In the genomic region with DNA sequence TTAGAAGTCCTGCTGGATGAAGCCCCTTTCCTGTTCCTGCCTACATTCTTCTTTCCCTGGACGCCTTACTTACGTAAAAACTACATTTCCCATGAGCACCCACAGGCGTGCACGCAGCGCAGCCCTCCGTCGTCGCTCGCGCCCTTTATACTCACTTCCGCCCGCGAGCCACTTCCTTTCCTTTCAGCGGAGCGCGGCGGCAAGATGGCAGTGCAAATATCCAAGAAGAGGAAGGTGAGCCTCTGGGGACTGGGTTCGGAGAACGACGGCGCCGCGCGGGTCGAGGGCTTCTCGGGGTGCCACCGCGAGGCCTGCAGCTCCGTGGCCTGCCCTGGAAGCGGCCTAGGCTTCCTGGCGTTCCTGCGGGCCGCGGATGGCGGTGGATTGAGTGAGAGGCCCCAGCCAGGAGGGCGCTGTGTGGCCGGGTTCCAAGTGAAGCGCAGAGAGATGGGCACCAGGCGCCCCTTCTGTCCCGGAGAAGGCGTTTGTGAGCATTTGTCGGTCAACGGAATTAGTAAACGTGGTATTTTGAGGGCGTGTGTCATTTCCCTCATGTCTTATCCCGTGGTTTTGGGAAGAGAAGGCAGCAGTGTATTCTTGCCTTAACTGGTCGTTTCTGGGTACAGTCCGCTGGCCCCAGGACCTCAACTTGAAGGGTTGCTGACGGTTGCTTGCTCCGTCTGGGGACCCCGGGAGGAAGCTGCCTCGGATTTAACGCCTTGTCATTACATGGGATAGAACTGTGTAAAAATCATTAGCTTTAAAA, we compare ENCODE assay signal across 1 cellular context.
A peak's percentile ranks its signal among the peaks of the same experiment; 100 is the strongest.
TF ChIP-seq lines count a peak whose summit lies in the region.

A gene (plus strand): TSS at position 175 of the 766 bp plus-strand sequence. CDS start 30 bp downstream, at position 205.

TF ChIP-seq in HepG2, 621 proteins besides CTCF, POLR2A, EP300 and RAD21 (continued from another document and continues in another):
- TF ChIP-seq, protein P1, sequence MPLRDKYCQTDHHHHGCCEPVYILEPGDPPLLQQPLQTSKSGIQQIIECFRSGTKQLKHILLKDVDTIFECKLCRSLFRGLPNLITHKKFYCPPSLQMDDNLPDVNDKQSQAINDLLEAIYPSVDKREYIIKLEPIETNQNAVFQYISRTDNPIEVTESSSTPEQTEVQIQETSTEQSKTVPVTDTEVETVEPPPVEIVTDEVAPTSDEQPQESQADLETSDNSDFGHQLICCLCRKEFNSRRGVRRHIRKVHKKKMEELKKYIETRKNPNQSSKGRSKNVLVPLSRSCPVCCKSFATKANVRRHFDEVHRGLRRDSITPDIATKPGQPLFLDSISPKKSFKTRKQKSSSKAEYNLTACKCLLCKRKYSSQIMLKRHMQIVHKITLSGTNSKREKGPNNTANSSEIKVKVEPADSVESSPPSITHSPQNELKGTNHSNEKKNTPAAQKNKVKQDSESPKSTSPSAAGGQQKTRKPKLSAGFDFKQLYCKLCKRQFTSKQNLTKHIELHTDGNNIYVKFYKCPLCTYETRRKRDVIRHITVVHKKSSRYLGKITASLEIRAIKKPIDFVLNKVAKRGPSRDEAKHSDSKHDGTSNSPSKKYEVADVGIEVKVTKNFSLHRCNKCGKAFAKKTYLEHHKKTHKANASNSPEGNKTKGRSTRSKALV (CRISPR knock-in tag; IDR thresholded peaks at IDR 0.05), result 0 out of 2 replicates have a peak, but pooled peaks have one; percentile 20
- TF ChIP-seq ZFP90 (CRISPR knock-in tag; IDR thresholded peaks at IDR 0.05; ENCODE audit: borderline replicate concordance), result peak; percentile 96
- TF ChIP-seq, protein P2, sequence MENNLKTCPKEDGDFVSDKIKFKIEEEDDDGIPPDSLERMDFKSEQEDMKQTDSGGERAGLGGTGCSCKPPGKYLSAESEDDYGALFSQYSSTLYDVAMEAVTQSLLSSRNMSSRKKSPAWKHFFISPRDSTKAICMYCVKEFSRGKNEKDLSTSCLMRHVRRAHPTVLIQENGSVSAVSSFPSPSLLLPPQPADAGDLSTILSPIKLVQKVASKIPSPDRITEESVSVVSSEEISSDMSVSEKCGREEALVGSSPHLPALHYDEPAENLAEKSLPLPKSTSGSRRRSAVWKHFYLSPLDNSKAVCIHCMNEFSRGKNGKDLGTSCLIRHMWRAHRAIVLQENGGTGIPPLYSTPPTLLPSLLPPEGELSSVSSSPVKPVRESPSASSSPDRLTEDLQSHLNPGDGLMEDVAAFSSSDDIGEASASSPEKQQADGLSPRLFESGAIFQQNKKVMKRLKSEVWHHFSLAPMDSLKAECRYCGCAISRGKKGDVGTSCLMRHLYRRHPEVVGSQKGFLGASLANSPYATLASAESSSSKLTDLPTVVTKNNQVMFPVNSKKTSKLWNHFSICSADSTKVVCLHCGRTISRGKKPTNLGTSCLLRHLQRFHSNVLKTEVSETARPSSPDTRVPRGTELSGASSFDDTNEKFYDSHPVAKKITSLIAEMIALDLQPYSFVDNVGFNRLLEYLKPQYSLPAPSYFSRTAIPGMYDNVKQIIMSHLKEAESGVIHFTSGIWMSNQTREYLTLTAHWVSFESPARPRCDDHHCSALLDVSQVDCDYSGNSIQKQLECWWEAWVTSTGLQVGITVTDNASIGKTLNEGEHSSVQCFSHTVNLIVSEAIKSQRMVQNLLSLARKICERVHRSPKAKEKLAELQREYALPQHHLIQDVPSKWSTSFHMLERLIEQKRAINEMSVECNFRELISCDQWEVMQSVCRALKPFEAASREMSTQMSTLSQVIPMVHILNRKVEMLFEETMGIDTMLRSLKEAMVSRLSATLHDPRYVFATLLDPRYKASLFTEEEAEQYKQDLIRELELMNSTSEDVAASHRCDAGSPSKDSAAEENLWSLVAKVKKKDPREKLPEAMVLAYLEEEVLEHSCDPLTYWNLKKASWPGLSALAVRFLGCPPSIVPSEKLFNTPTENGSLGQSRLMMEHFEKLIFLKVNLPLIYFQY (CRISPR knock-in tag; IDR thresholded peaks at IDR 0.05; ENCODE audit: borderline replicate concordance), result no peak; the same call in 1 of the 2 replicates
- TF ChIP-seq, protein P3, sequence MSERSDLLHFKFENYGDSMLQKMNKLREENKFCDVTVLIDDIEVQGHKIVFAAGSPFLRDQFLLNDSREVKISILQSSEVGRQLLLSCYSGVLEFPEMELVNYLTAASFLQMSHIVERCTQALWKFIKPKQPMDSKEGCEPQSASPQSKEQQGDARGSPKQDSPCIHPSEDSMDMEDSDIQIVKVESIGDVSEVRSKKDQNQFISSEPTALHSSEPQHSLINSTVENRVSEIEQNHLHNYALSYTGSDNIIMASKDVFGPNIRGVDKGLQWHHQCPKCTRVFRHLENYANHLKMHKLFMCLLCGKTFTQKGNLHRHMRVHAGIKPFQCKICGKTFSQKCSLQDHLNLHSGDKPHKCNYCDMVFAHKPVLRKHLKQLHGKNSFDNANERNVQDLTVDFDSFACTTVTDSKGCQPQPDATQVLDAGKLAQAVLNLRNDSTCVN (CRISPR knock-in tag; IDR thresholded peaks at IDR 0.05; ENCODE audit: borderline replicate concordance), result no peak; the same call in 1 of the 2 replicates
- TF ChIP-seq, protein P4, sequence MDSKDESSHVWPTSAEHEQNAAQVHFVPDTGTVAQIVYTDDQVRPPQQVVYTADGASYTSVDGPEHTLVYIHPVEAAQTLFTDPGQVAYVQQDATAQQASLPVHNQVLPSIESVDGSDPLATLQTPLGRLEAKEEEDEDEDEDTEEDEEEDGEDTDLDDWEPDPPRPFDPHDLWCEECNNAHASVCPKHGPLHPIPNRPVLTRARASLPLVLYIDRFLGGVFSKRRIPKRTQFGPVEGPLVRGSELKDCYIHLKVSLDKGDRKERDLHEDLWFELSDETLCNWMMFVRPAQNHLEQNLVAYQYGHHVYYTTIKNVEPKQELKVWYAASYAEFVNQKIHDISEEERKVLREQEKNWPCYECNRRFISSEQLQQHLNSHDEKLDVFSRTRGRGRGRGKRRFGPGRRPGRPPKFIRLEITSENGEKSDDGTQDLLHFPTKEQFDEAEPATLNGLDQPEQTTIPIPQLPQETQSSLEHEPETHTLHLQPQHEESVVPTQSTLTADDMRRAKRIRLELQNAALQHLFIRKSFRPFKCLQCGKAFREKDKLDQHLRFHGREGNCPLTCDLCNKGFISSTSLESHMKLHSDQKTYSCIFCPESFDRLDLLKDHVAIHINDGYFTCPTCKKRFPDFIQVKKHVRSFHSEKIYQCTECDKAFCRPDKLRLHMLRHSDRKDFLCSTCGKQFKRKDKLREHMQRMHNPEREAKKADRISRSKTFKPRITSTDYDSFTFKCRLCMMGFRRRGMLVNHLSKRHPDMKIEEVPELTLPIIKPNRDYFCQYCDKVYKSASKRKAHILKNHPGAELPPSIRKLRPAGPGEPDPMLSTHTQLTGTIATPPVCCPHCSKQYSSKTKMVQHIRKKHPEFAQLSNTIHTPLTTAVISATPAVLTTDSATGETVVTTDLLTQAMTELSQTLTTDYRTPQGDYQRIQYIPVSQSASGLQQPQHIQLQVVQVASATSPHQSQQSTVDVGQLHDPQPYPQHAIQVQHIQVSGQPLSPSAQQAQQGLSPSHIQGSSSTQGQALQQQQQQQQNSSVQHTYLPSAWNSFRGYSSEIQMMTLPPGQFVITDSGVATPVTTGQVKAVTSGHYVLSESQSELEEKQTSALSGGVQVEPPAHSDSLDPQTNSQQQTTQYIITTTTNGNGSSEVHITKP (CRISPR knock-in tag; IDR thresholded peaks at IDR 0.05; ENCODE audit: low read depth), result peak; percentile 81
- peak; percentile 87 for TF ChIP-seq ZNF616 (CRISPR knock-in tag; IDR thresholded peaks at IDR 0.05; ENCODE audit: low read depth)
- TF ChIP-seq, protein P5, sequence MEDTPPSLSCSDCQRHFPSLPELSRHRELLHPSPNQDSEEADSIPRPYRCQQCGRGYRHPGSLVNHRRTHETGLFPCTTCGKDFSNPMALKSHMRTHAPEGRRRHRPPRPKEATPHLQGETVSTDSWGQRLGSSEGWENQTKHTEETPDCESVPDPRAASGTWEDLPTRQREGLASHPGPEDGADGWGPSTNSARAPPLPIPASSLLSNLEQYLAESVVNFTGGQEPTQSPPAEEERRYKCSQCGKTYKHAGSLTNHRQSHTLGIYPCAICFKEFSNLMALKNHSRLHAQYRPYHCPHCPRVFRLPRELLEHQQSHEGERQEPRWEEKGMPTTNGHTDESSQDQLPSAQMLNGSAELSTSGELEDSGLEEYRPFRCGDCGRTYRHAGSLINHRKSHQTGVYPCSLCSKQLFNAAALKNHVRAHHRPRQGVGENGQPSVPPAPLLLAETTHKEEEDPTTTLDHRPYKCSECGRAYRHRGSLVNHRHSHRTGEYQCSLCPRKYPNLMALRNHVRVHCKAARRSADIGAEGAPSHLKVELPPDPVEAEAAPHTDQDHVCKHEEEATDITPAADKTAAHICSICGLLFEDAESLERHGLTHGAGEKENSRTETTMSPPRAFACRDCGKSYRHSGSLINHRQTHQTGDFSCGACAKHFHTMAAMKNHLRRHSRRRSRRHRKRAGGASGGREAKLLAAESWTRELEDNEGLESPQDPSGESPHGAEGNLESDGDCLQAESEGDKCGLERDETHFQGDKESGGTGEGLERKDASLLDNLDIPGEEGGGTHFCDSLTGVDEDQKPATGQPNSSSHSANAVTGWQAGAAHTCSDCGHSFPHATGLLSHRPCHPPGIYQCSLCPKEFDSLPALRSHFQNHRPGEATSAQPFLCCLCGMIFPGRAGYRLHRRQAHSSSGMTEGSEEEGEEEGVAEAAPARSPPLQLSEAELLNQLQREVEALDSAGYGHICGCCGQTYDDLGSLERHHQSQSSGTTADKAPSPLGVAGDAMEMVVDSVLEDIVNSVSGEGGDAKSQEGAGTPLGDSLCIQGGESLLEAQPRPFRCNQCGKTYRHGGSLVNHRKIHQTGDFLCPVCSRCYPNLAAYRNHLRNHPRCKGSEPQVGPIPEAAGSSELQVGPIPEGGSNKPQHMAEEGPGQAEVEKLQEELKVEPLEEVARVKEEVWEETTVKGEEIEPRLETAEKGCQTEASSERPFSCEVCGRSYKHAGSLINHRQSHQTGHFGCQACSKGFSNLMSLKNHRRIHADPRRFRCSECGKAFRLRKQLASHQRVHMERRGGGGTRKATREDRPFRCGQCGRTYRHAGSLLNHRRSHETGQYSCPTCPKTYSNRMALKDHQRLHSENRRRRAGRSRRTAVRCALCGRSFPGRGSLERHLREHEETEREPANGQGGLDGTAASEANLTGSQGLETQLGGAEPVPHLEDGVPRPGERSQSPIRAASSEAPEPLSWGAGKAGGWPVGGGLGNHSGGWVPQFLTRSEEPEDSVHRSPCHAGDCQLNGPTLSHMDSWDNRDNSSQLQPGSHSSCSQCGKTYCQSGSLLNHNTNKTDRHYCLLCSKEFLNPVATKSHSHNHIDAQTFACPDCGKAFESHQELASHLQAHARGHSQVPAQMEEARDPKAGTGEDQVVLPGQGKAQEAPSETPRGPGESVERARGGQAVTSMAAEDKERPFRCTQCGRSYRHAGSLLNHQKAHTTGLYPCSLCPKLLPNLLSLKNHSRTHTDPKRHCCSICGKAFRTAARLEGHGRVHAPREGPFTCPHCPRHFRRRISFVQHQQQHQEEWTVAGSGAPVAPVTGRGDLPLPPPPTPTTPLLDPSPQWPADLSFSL (CRISPR knock-in tag; IDR thresholded peaks at IDR 0.05), result no peak
- peak; percentile 24; the same call in 1 of the 2 replicates for TF ChIP-seq NFRKB (IDR thresholded peaks at IDR 0.05)
- TF ChIP-seq, protein P6, sequence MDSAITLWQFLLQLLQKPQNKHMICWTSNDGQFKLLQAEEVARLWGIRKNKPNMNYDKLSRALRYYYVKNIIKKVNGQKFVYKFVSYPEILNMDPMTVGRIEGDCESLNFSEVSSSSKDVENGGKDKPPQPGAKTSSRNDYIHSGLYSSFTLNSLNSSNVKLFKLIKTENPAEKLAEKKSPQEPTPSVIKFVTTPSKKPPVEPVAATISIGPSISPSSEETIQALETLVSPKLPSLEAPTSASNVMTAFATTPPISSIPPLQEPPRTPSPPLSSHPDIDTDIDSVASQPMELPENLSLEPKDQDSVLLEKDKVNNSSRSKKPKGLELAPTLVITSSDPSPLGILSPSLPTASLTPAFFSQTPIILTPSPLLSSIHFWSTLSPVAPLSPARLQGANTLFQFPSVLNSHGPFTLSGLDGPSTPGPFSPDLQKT (CRISPR knock-in tag; IDR thresholded peaks at IDR 0.05; ENCODE audit: borderline replicate concordance), result no peak; the same call in 1 of the 2 replicates
- TF ChIP-seq DR1 (CRISPR knock-in tag; IDR thresholded peaks at IDR 0.05), result peak; percentile 99
- peak; percentile 97; the same call in 1 of the 2 replicates for TF ChIP-seq CAMTA2 (CRISPR knock-in tag; IDR thresholded peaks at IDR 0.05; ENCODE audit: borderline replicate concordance)
- TF ChIP-seq, protein P7, sequence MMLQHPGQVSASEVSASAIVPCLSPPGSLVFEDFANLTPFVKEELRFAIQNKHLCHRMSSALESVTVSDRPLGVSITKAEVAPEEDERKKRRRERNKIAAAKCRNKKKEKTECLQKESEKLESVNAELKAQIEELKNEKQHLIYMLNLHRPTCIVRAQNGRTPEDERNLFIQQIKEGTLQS (CRISPR knock-in tag; IDR thresholded peaks at IDR 0.05), result peak; percentile 44; the same call in 1 of the 2 replicates
- TF ChIP-seq GTF2F1 (IDR thresholded peaks at IDR 0.05; ENCODE audit: low read length), result peak; percentile 92
- TF ChIP-seq, protein P8, sequence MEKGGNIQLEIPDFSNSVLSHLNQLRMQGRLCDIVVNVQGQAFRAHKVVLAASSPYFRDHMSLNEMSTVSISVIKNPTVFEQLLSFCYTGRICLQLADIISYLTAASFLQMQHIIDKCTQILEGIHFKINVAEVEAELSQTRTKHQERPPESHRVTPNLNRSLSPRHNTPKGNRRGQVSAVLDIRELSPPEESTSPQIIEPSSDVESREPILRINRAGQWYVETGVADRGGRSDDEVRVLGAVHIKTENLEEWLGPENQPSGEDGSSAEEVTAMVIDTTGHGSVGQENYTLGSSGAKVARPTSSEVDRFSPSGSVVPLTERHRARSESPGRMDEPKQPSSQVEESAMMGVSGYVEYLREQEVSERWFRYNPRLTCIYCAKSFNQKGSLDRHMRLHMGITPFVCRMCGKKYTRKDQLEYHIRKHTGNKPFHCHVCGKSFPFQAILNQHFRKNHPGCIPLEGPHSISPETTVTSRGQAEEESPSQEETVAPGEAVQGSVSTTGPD (CRISPR knock-in tag; IDR thresholded peaks at IDR 0.05), result no peak
- no peak for TF ChIP-seq SOX6 (IDR thresholded peaks at IDR 0.05)
- TF ChIP-seq SOX6 (CRISPR knock-in tag; IDR thresholded peaks at IDR 0.05), result peak; percentile 81
- TF ChIP-seq, protein P9, sequence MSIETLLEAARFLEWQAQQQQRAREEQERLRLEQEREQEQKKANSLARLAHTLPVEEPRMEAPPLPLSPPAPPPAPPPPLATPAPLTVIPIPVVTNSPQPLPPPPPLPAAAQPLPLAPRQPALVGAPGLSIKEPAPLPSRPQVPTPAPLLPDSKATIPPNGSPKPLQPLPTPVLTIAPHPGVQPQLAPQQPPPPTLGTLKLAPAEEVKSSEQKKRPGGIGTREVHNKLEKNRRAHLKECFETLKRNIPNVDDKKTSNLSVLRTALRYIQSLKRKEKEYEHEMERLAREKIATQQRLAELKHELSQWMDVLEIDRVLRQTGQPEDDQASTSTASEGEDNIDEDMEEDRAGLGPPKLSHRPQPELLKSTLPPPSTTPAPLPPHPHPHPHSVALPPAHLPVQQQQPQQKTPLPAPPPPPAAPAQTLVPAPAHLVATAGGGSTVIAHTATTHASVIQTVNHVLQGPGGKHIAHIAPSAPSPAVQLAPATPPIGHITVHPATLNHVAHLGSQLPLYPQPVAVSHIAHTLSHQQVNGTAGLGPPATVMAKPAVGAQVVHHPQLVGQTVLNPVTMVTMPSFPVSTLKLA (IDR thresholded peaks at IDR 0.05), result no peak
- no peak for TF ChIP-seq SCMH1 (CRISPR knock-in tag; IDR thresholded peaks at IDR 0.05; ENCODE audit: borderline replicate concordance)
- TF ChIP-seq ZNF543 (CRISPR knock-in tag; IDR thresholded peaks at IDR 0.05), result peak; percentile 70; the same call in 1 of the 2 replicates
- TF ChIP-seq PCBP1 (IDR thresholded peaks at IDR 0.05; ENCODE audit: borderline replicate concordance, low read depth, low read length), result no peak
